ENCODE assay signal across 20 cellular contexts in the genomic region with DNA sequence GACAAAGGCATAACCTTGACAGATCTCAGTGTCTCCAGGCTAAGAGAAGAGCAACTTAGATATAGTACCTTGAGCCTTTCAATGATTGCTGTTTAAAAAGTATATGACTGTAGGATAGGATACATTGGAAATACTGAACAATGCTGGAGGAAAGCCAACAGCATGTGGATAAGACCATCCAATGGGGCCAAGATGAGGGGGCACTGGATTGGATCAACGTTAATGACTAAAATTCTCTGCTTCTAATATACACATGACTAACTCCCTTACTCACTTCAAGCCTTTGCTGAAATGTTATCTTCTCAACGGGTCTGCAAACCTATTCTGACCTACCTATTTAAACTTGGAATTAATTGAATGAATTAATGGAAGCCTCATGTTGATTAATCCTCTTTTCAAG.
DNase-seq lines count a peak whose midpoint lies in the region; ATAC-seq and TF ChIP-seq lines count a peak whose summit lies in the region.
"Had no signal": no experiment of that assay in that cellular context is flagged by ENCODE, and none has a peak within 500 bp of the region (broad histone marks: within the 10 kb centered on the region; RNA-seq: fewer than 3 reads in every experiment).

No MANE protein-coding gene starts in this region.

- H3K36me3 ChIP-seq in IMR-90 (ENCODE audit: control insufficient read depth, insufficient read depth, low read length) = no peaks in the 10 kb centered on the region
- no peaks in the 10 kb centered on the region for H3K36me3 ChIP-seq in rectal smooth muscle tissue (ENCODE audit: control insufficient read depth, insufficient read depth, low read length)
- H3K36me3 ChIP-seq: esophagus muscularis mucosa had no signal

- H2BK5ac ChIP-seq in IMR-90 (ENCODE audit: low read depth, low read length, poor library complexity, severe bottlenecking) = peak overlapping the region; percentile 50

- no peak for TF ChIP-seq RAD21 in IMR-90 (IDR thresholded peaks at IDR 0.05; ENCODE audit: low read length)

- no TSS peak for BruUV-seq in IMR-90 (replicated peaks; lab: Mats Ljungman, UMichigan)

- no peak for TF ChIP-seq POLR2A in IMR-90 (IDR thresholded peaks at IDR 0.05; ENCODE audit: low read depth, low read length)

- H2BK20ac ChIP-seq in IMR-90 (ENCODE audit: low read depth, low read length) = peak overlapping the region; percentile 61; the same call in 1 of the 2 replicates

- POLR2A ChIA-PET in IMR-90 (lab: Charles Lee; ENCODE audit: unreplicated experiment) = interaction anchor here (1.0 kb wide), 1 partner anchor 614 kb away, joined by 13 read pairs; no protein-coding TSS in a partner anchor

- dilution Hi-C loops in IMR-90 (cut with HindIII; ENCODE audit: low sequenced_read_pairs, unreplicated experiment) = no loop called here

- H3K4me2 ChIP-seq in IMR-90 (ENCODE audit: low read depth, low read length) = no peak overlapping the region
- H3K4me2 ChIP-seq: GM23338 had no signal

- no peak overlapping the region for H3K56ac ChIP-seq in IMR-90 (ENCODE audit: extremely low read depth, insufficient read depth, low read length)

- no peak overlapping the region; the same call in 1 of the 2 replicates for H2BK120ac ChIP-seq in IMR-90 (ENCODE audit: low read depth, low read length)

- H3K18ac ChIP-seq in IMR-90 (ENCODE audit: low read depth, low read length) = peak overlapping the region; percentile 94

- H3K14ac ChIP-seq in IMR-90 (replicated peaks; ENCODE audit: low read depth, low read length) = peak overlapping the region; percentile 28; the same call in 1 of the 2 replicates

- H2AFZ ChIP-seq in IMR-90 (replicated peaks; ENCODE audit: low read length, poor library complexity) = no peak overlapping the region
- H2AFZ ChIP-seq: GM23338, parathyroid adenoma had no signal

- peak; percentile 55 for DNase-seq in IMR-90
- DNase-seq in fibroblast of the aortic adventitia (ENCODE audit: low read depth) = peak; percentile 34
- DNase-seq in middle frontal gyrus (ENCODE audit: extremely low spot score, low spot score) = no peak
- DNase-seq: activated CD4-positive, alpha-beta T cell treated with anti-CD3 and anti-CD28 coated beads, Interleukin-2, amount 50 U/mL, for 48 hours; activated effector memory CD4-positive, alpha-beta T cell treated with Interleukin-2 at 50 U/mL for 16 hours; COR-L47; effector memory CD8-positive, alpha-beta T cell; left colon; natural killer cell; NCI-H1417; NCI-H2107; NK-92 treated with Interleukin-12 subunit alpha and Interleukin-12 subunit beta, amount 100 ng/mL, for 24 hours had no signal

- H3K23ac ChIP-seq in IMR-90 (ENCODE audit: low read depth, low read length) = no peak overlapping the region

- in situ Hi-C loops in IMR-90 (cut with MboI; ENCODE audit: low sequenced_read_pairs) = no loop called here

- TF ChIP-seq CTCF in 22Rv1 (IDR thresholded peaks at IDR 0.05) = no peak
- no peak for TF ChIP-seq CTCF in IMR-90 (conservative IDR thresholded peaks at IDR 0.05; ENCODE audit: low read depth, low read length)
- TF ChIP-seq CTCF in fibroblast of the aortic adventitia (IDR thresholded peaks at IDR 0.05; ENCODE audit: insufficient read depth, low read length) = no peak

- intact Hi-C loops in IMR-90 (cut with micrococcal nuclease) = no loop called here

- H2AK5ac ChIP-seq in IMR-90 (ENCODE audit: low read depth, low read length) = no peak overlapping the region

- peak overlapping the region; percentile 95 for H3K27ac ChIP-seq in 22Rv1
- no peak overlapping the region for H3K27ac ChIP-seq in IMR-90 (ENCODE audit: insufficient read depth, low read length)
- peak overlapping the region; percentile 67 for H3K27ac ChIP-seq in rectal smooth muscle tissue (ENCODE audit: low read depth, low read length)
- H3K27ac ChIP-seq: parathyroid adenoma had no signal

- H3K9me1 ChIP-seq in IMR-90 (ENCODE audit: insufficient read depth, low read length) = peaks cover 3% of the 10 kb centered on the region

- H3K27me3 ChIP-seq in IMR-90 (ENCODE audit: control insufficient read depth, insufficient read depth, low read length) = no peaks in the 10 kb centered on the region
- H3K27me3 ChIP-seq in rectal smooth muscle tissue (ENCODE audit: control insufficient read depth, insufficient read depth, low read length) = no peaks in the 10 kb centered on the region
- H3K27me3 ChIP-seq: esophagus muscularis mucosa had no signal

- H3K4me1 ChIP-seq in IMR-90 (ENCODE audit: control insufficient read depth, insufficient read depth, low read length) = peaks cover 11% of the 10 kb centered on the region
- H3K4me1 ChIP-seq in rectal smooth muscle tissue (ENCODE audit: control insufficient read depth, insufficient read depth, low read length) = peaks cover 28% of the 10 kb centered on the region

- H3K4me3 ChIP-seq in IMR-90 (ENCODE audit: insufficient read depth, low read depth, low read length) (no peak overlapping the region), fibroblast of the aortic adventitia (ENCODE audit: low read depth, low read length) (no peak overlapping the region), rectal smooth muscle tissue (ENCODE audit: low read length) (no peak overlapping the region)
- H3K4me3 ChIP-seq: esophagus muscularis mucosa, GM23338 had no signal

- ATAC-seq in IMR-90 (ENCODE audit: low read depth) (no peak), GM21528 (IDR thresholded peaks at IDR 0.05; ENCODE audit: low FRiP score, unreplicated experiment) (no peak), GM21515 (IDR thresholded peaks at IDR 0.05; ENCODE audit: unreplicated experiment) (no peak), GM21717 (IDR thresholded peaks at IDR 0.05; ENCODE audit: unreplicated experiment) (no peak)
- ATAC-seq: effector memory CD8-positive, alpha-beta T cell; GM23338; left colon; natural killer cell had no signal

- 0 out of 2 replicates have a peak overlapping the region, but pooled peaks have one; percentile 0 for H3K4ac ChIP-seq in IMR-90 (ENCODE audit: low read depth, low read length)

- CTCF ChIA-PET in IMR-90 (lab: Yijun Ruan, JAX) = interaction anchor here (0.6 kb wide), 1 partner anchor 212 kb away, joined by 3 read pairs; no protein-coding TSS in a partner anchor

- no peaks in the 10 kb centered on the region; the same call in 1 of the 2 replicates for H4K20me1 ChIP-seq in IMR-90 (ENCODE audit: insufficient read depth, low read length)

- no peak overlapping the region for H4K91ac ChIP-seq in IMR-90 (ENCODE audit: insufficient read depth, low read depth, low read length)

- H2BK15ac ChIP-seq in IMR-90 (ENCODE audit: low read depth, low read length) = 0 out of 3 replicates have a peak overlapping the region, but pooled peaks have one; percentile 46

- no CpG with 5 or more reads among the region's 2 CpGs for WGBS in IMR-90 (ENCODE audit: extremely low coverage in 2 of 2, insufficient read length in 1 of 2), 2 experiments

- H3K9ac ChIP-seq in IMR-90 (ENCODE audit: low read depth, low read length) = no peak overlapping the region
- H3K9ac ChIP-seq in rectal smooth muscle tissue (ENCODE audit: low read length) = no peak overlapping the region
- H3K9ac ChIP-seq: parathyroid adenoma had no signal

- H2AK9ac ChIP-seq in IMR-90 (replicated peaks; ENCODE audit: low read depth, low read length, poor library complexity) = no peak overlapping the region

- H4K8ac ChIP-seq in IMR-90 (ENCODE audit: low read depth in 2 of 2, low read length in 2 of 2) = peak overlapping the region in 1 of 2 experiments; percentile 40; a peak in 1 of 4 replicates

- H3K9me3 ChIP-seq in IMR-90 (ENCODE audit: control insufficient read depth, insufficient read depth, low read length) = no peaks in the 10 kb centered on the region
- H3K9me3 ChIP-seq: esophagus muscularis mucosa had no signal

- H4K5ac ChIP-seq in IMR-90 (ENCODE audit: low read depth, low read length) = peak overlapping the region; percentile 72; the same call in 1 of the 2 replicates

- H3K79me1 ChIP-seq in IMR-90 (ENCODE audit: low read depth in 1 of 2, low read length in 2 of 2) = no peaks in the 10 kb centered on the region

TF ChIP-seq in IMR-90, 13 proteins besides CTCF, POLR2A, EP300 and RAD21:
- no peak for TF ChIP-seq MAZ (IDR thresholded peaks at IDR 0.05; ENCODE audit: borderline replicate concordance, low read depth, low read length)
- TF ChIP-seq FOS (IDR thresholded peaks at IDR 0.05; ENCODE audit: low read depth, low read length) = no peak
- no peak for TF ChIP-seq CHD1 (IDR thresholded peaks at IDR 0.05; ENCODE audit: low read depth, low read length)
- TF ChIP-seq SMC3 (IDR thresholded peaks at IDR 0.05; ENCODE audit: low read depth, low read length) = no peak
- TF ChIP-seq RCOR1 (IDR thresholded peaks at IDR 0.05; ENCODE audit: insufficient replicate concordance, low read length) = no peak
- TF ChIP-seq USF2 (IDR thresholded peaks at IDR 0.05; ENCODE audit: low read depth, low read length) = no peak
- TF ChIP-seq BHLHE40 (IDR thresholded peaks at IDR 0.05; ENCODE audit: low read depth, low read length) = no peak
- TF ChIP-seq CEBPB (IDR thresholded peaks at IDR 0.05; ENCODE audit: low read depth, low read length) = no peak
- TF ChIP-seq ELK1 (IDR thresholded peaks at IDR 0.05; ENCODE audit: borderline replicate concordance, low read depth, low read length) = no peak
- no peak for TF ChIP-seq NFE2L2 (IDR thresholded peaks at IDR 0.05; ENCODE audit: low read depth, low read length)
- no peak for TF ChIP-seq MXI1 (IDR thresholded peaks at IDR 0.05; ENCODE audit: borderline replicate concordance, low read depth, low read length)
- TF ChIP-seq MAFK (IDR thresholded peaks at IDR 0.05; ENCODE audit: low read depth, low read length) = no peak
- TF ChIP-seq RFX5 (IDR thresholded peaks at IDR 0.05; ENCODE audit: low read depth, low read length) = no peak
